Comparison of ENCODE assay signal across 8 cellular contexts in the genomic region with DNA sequence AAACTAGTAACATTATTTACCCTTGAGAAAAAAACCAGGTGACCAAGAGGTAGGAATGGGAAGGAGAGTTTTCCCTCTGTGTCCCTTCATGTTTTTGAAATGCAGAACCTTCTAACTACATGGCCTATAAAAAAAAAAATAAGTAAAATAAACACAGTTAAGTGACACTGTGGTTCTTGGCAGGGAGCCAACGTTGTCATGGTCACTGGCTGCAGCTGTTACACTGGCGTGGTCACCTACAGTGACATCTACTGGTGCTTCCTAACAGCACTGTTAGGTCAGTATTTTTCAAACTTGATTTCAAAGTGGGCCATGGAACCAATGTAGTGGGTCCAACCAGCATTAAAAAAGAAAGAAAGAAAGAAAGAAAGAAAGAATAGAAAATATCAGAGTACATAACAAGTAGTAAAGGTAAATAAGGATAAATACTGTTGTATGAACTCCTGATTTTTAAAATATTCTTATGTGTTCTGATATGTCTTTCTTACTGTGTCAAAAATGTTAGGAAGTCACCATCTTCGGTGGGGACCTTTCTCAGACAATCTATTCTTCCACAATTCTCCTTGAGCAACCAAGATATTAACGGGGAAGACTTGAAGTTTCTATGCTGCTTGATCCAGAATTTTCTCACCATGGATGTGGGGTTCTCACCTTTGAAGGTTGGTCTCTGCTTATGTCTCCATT. TPM values are rescaled to one million over a fixed set of nuclear protein-coding genes. Genes with fewer than 3 reads are reported as not detected.
DNase-seq lines count a peak whose midpoint lies in the region; ATAC-seq and TF ChIP-seq lines count a peak whose summit lies in the region.

No MANE protein-coding gene starts in this region.

- H3K36me3 ChIP-seq in esophagus squamous epithelium = no peaks in the 10 kb centered on the region

- peak; percentile 32 to 76 (median 68) for TF ChIP-seq CTCF in esophagus squamous epithelium (IDR thresholded peaks at IDR 0.05)

- WGBS in esophagus squamous epithelium, 2 donors = 33 to 38% methylated on average over 4 of the region's 4 CpGs

- H3K9me3 Mint-ChIP-seq in natural killer cell treated with Interleukin-12 subunit alpha and Interleukin-12 subunit beta and Interleukin-15 and Interleukin-18, amount 100 ng/mL, for 72 hours = no peaks in the 10 kb centered on the region
- H3K9me3 Mint-ChIP-seq in stimulated activated naive B cell treated with anti-CD40 and anti-IgM and Interleukin-4, amounts not matched to agents 10 μg/mL and 1 μg/mL and 100 μg/mL, for 72 hours = peaks cover 0 to 2% of the 10 kb centered on the region in 2 donors

- no peak overlapping the region for H3K4me3 Mint-ChIP-seq in natural killer cell treated with Interleukin-12 subunit alpha and Interleukin-12 subunit beta and Interleukin-15 and Interleukin-18, amount 100 ng/mL, for 72 hours
- H3K4me3 Mint-ChIP-seq in stimulated activated naive B cell treated with anti-CD40 and anti-IgM and Interleukin-4, amounts not matched to agents 10 μg/mL and 1 μg/mL and 100 μg/mL, for 72 hours = no peak overlapping the region

- no peaks in the 10 kb centered on the region for H3K9me3 ChIP-seq in esophagus squamous epithelium

- DNase-seq in EH (ENCODE audit: low read depth) (peak; percentile 95), KG1 (lab: John Stamatoyannopoulos, UW) (peak; percentile 51), OCI-M2 (lab: John Stamatoyannopoulos, UW; ENCODE audit: unreplicated experiment) (peak; percentile 46), activated T-cell treated with anti-CD3 and anti-CD28 coated beads for 48 hours (ENCODE audit: low read depth) (peak; percentile 57), esophagus squamous epithelium (lab: John Stamatoyannopoulos, UW) (peak; percentile 25)
- DNase-seq in natural killer cell treated with Interleukin-12 subunit alpha and Interleukin-12 subunit beta and Interleukin-15 and Interleukin-18, amount 100 ng/mL, for 72 hours (ENCODE audit: low spot score) = peak; percentile 80
- peak; percentile 65 for DNase-seq in stimulated activated naive B cell treated with anti-CD40 and anti-IgM and Interleukin-4, amounts not matched to agents 10 μg/mL and 1 μg/mL and 100 μg/mL, for 72 hours

- H3K4me1 Mint-ChIP-seq in natural killer cell treated with Interleukin-12 subunit alpha and Interleukin-12 subunit beta and Interleukin-15 and Interleukin-18, amount 100 ng/mL, for 72 hours (ENCODE audit: low read depth in 2 of 2) = peaks cover 10 to 11% of the 10 kb centered on the region in 2 donors
- H3K4me1 Mint-ChIP-seq in stimulated activated naive B cell treated with anti-CD40 and anti-IgM and Interleukin-4, amounts not matched to agents 10 μg/mL and 1 μg/mL and 100 μg/mL, for 72 hours = peaks cover 3 to 8% of the 10 kb centered on the region in 2 donors

- no peaks in the 10 kb centered on the region for H3K27me3 ChIP-seq in esophagus squamous epithelium

- H3K4me1 ChIP-seq in esophagus squamous epithelium = peaks cover 0 to 11% (median 10%) of the 10 kb centered on the region in 3 donors

- H3K27me3 Mint-ChIP-seq in natural killer cell treated with Interleukin-12 subunit alpha and Interleukin-12 subunit beta and Interleukin-15 and Interleukin-18, amount 100 ng/mL, for 72 hours = peaks cover 13 to 16% of the 10 kb centered on the region in 2 donors
- H3K27me3 Mint-ChIP-seq in stimulated activated naive B cell treated with anti-CD40 and anti-IgM and Interleukin-4, amounts not matched to agents 10 μg/mL and 1 μg/mL and 100 μg/mL, for 72 hours = no peaks in the 10 kb centered on the region

- no peak overlapping the region for H3K27ac ChIP-seq in esophagus squamous epithelium

- no peak for TF ChIP-seq POLR2A in esophagus squamous epithelium (IDR thresholded peaks at IDR 0.05)

- intact Hi-C loops in esophagus squamous epithelium (cut with DNase I) = no loop called here

- no peak overlapping the region for H3K27ac Mint-ChIP-seq in natural killer cell treated with Interleukin-12 subunit alpha and Interleukin-12 subunit beta and Interleukin-15 and Interleukin-18, amount 100 ng/mL, for 72 hours
- H3K27ac Mint-ChIP-seq in stimulated activated naive B cell treated with anti-CD40 and anti-IgM and Interleukin-4, amounts not matched to agents 10 μg/mL and 1 μg/mL and 100 μg/mL, for 72 hours = no peak overlapping the region

- peak; percentile 97 for ATAC-seq in GM21825 (IDR thresholded peaks at IDR 0.05; ENCODE audit: unreplicated experiment)
- ATAC-seq in natural killer cell treated with Interleukin-12 subunit alpha and Interleukin-12 subunit beta and Interleukin-15 and Interleukin-18, amount 100 ng/mL, for 72 hours = peak; percentile 87 to 93
- ATAC-seq in stimulated activated naive B cell treated with anti-CD40 and anti-IgM and Interleukin-4, amounts not matched to agents 10 μg/mL and 1 μg/mL and 100 μg/mL, for 72 hours (replicated peaks) = peak; percentile 94 to 95

- no peak overlapping the region for H3K4me3 ChIP-seq in esophagus squamous epithelium

- no peaks in the 10 kb centered on the region for H3K36me3 Mint-ChIP-seq in natural killer cell treated with Interleukin-12 subunit alpha and Interleukin-12 subunit beta and Interleukin-15 and Interleukin-18, amount 100 ng/mL, for 72 hours
- H3K36me3 Mint-ChIP-seq in stimulated activated naive B cell treated with anti-CD40 and anti-IgM and Interleukin-4, amounts not matched to agents 10 μg/mL and 1 μg/mL and 100 μg/mL, for 72 hours = no peaks in the 10 kb centered on the region

RNA-seq across cellular contexts. Expression of a gene that starts 59.1 kb away (rescaled TPM):
- 10 to 100 TPM; 28.8 to 75.5 (median 51.4) TPM for total RNA-seq in esophagus squamous epithelium
- 10 to 100 TPM; 45.4 to 71.8 TPM for total RNA-seq in natural killer cell treated with Interleukin-12 subunit alpha and Interleukin-12 subunit beta and Interleukin-15 and Interleukin-18, amount 100 ng/mL, for 72 hours

Comparison
In these comparisons a context has a peak if more than half of its experiments do, and no peak if none do; other contexts are left out.
1. DNase-seq: peak in every context shown above with its lines; median percentile 95 in EH; 80 in natural killer cell treated with Interleukin-12 subunit alpha and Interleukin-12 subunit beta and Interleukin-15 and Interleukin-18, amount 100 ng/mL, for 72 hours; 65 in stimulated activated naive B cell treated with anti-CD40 and anti-IgM and Interleukin-4, amounts not matched to agents 10 μg/mL and 1 μg/mL and 100 μg/mL, for 72 hours; 57 in activated T-cell treated with anti-CD3 and anti-CD28 coated beads for 48 hours; 51 in KG1; 46 in OCI-M2; 25 in esophagus squamous epithelium.